ENCODE assay signal across 8 cellular contexts in the genomic region with DNA sequence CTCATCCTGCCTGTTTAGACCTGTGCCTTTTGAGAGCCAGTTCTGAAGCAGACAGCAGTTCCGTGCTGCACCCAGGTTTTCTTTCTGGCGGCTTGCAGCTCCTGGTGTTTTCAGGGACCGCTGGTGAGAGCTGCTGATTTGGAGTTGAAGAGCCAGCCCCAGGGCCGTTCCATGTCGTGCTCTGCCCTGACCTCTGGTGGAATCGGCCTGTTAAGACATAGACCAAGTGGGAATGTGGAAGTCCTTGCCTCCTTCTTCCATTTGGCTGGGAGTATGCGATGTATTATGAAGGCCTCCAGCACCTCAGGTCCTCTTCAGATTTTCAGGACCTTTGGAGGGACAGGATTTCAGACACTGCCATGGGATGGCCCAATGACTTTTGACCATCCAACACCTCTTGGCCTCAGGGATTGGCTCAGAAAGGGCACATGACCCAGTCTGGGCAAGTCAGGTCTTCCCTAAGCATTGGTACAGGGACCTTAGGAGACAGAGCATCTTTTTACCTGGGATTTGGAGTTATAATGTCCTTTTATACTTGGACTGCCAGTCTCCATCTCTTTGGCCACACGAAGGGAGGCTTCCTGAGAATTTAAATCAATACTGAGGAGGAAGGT.
A peak's percentile ranks its signal among the peaks of the same experiment; 100 is the strongest.
DNase-seq lines count a peak whose midpoint lies in the region; ATAC-seq lines count a peak whose summit lies in the region.

No MANE protein-coding gene starts in this region.

- H3K27ac Mint-ChIP-seq in activated naive CD8-positive, alpha-beta T cell treated with anti-CD3 and anti-CD28 coated beads for 36 hours, result no peak overlapping the region

- peaks cover 35% of the 10 kb centered on the region for H3K27me3 Mint-ChIP-seq in activated naive CD8-positive, alpha-beta T cell treated with anti-CD3 and anti-CD28 coated beads for 36 hours

- intact Hi-C loops in Right ventricle myocardium superior (cut with DNase I), result loop anchor here (5.0 kb wide), 1 partner anchor 178 kb away; no protein-coding TSS in a partner anchor
- intact Hi-C loops in posterior cingulate gyrus (cut with DNase I), result loop anchor here (2.0 kb wide), 1 partner anchor 174 kb away; no protein-coding TSS in a partner anchor

- peak; percentile 70 for ATAC-seq in GM21381 (IDR thresholded peaks at IDR 0.05; ENCODE audit: unreplicated experiment)
- ATAC-seq in Right ventricle myocardium superior (ENCODE audit: poor library complexity), result peak; percentile 99

- H3K4me1 Mint-ChIP-seq in activated naive CD8-positive, alpha-beta T cell treated with anti-CD3 and anti-CD28 coated beads for 36 hours, result peaks cover 12% of the 10 kb centered on the region

- DNase-seq in COR-L47 (lab: John Stamatoyannopoulos, UW), result peak; percentile 23
- DNase-seq in Jurkat, Clone E6-1 (ENCODE audit: low read depth, low spot score), result peak; percentile 52
- DNase-seq in SK-N-DZ (ENCODE audit: low spot score), result peak; percentile 83
- DNase-seq in activated naive CD8-positive, alpha-beta T cell treated with anti-CD3 and anti-CD28 coated beads for 36 hours, result peak; percentile 41
- peak; percentile 74 for DNase-seq in Right ventricle myocardium superior
- peak in 6 of 10 donors; percentile 20 to 90 (median 40) for DNase-seq in posterior cingulate gyrus
- no peak for DNase-seq in NCI-H1105 (lab: John Stamatoyannopoulos, UW)

- H3K9me3 Mint-ChIP-seq in activated naive CD8-positive, alpha-beta T cell treated with anti-CD3 and anti-CD28 coated beads for 36 hours, result no peaks in the 10 kb centered on the region

- no peak overlapping the region for H3K4me3 ChIP-seq in Jurkat, Clone E6-1 (ENCODE audit: low read length)

- H3K36me3 Mint-ChIP-seq in activated naive CD8-positive, alpha-beta T cell treated with anti-CD3 and anti-CD28 coated beads for 36 hours, result no peaks in the 10 kb centered on the region

- no peak overlapping the region for H3K4me3 Mint-ChIP-seq in activated naive CD8-positive, alpha-beta T cell treated with anti-CD3 and anti-CD28 coated beads for 36 hours
